1 cellular context compared by ENCODE assay signal in the genomic region with DNA sequence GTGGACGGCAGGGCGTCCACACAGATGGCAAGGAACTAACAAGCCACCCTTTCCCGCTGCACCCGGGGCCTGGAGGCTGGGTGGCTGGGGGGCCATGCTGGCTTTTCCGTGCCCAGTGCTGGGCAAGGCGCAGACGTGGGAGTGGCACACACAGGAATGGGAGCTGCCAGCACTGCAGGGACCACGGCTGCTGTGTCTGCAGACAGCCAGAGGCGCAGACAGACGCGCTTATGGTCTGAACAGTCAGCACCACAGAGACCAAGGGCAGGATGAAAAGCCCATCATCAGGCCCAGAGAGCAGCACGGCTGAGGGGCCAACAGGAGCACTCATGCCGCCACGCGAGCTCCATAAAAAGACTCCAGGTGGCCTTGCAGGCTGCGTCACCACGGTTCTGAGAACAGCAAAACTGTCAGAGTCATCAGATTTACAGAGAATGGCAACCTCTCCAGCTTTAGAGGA.
A peak's percentile ranks its signal among the peaks of the same experiment; 100 is the strongest.
TF ChIP-seq lines count a peak whose summit lies in the region.

No MANE protein-coding gene starts in this region.

TF ChIP-seq in K562, 482 proteins besides CTCF, POLR2A, EP300 and RAD21:
- TF ChIP-seq ZNF316 (IDR thresholded peaks at IDR 0.05) (peak; percentile 18; the same call in 1 of the 2 replicates), POLR2G (IDR thresholded peaks at IDR 0.05; ENCODE audit: low read depth, low read length) (peak; percentile 54), HNRNPK (IDR thresholded peaks at IDR 0.05; ENCODE audit: low read depth, low read length, poor library complexity, severe bottlenecking) (no peak), RBM22 (IDR thresholded peaks at IDR 0.05; ENCODE audit: low read depth, low read length, poor library complexity, severe bottlenecking) (peak; percentile 48)
